In the genomic region with DNA sequence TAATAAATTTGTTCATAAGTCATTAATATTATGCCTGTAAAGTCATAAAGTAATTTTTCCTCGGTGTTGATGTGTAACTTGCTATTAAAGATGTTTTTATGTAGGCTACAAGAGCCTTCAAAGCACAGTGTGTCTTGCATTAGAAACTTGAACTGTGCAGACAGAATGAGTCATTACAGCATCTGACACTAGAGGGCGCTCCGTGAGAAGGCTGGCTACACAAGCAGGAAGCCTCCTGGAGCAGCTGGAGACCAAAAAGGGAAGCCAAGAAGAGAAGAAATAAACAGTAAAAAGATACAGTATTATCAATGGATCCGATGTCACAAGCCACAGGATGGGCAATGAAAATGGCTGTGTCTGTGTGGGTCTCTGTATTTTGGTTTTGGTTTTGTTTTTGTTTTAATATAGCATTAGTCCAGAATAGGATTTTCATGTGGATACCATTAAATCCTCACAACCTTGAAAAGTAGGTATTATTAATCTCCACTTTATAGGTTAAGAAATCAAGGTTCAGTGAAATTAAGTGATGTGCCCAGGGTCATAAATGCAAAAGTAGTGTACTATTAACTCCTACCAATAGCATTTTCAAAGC, we compare ENCODE assay signal across 8 cellular contexts.
DNase-seq lines count a peak whose midpoint lies in the region; ATAC-seq lines count a peak whose summit lies in the region.

No MANE protein-coding gene starts in this region.

- ATAC-seq in GM18861 (IDR thresholded peaks at IDR 0.05; ENCODE audit: unreplicated experiment) (peak; percentile 68), HG03108 (IDR thresholded peaks at IDR 0.05; ENCODE audit: unreplicated experiment) (peak; percentile 73)

- DNase-seq in AG08395 (ENCODE audit: low spot score) (peak; percentile 86), NCI-H446 treated with DMSO at 0.1 percent for 48 hours (lab: John Stamatoyannopoulos, UW) (peak; percentile 60), kidney tubule cell (ENCODE audit: low spot score) (peak; percentile 84)
- peak; percentile 69 for DNase-seq in activated CD4-positive, CD25-positive, alpha-beta regulatory T cell treated with anti-CD3 and anti-CD28 coated beads, Interleukin-2, amount 50 U/mL, for 16 hours (ENCODE audit: low read depth, low spot score)
- peak; percentile 70 for DNase-seq in central memory CD4-positive, alpha-beta T cell
- DNase-seq in stimulated activated CD4-positive, alpha-beta T cell treated with anti-CD3 and anti-CD28 coated beads, Interleukin-4, amount 100 ng/mL, for 1 hour = peak; percentile 80

Comparison
In these comparisons a context has a peak if more than half of its experiments do, and no peak if none do; other contexts are left out.
1. Peak in every context shown above with its lines: DNase-seq and ATAC-seq.